Comparison of ENCODE assay signal across 19 cellular contexts in genomic region chr5:164097747-164098146, GRCh38.
DNase-seq lines count a peak whose midpoint lies in the region; ATAC-seq and TF ChIP-seq lines count a peak whose summit lies in the region.
"Had no signal": no experiment of that assay in that cellular context is flagged by ENCODE, and none has a peak within 500 bp of the region (broad histone marks: within the 10 kb centered on the region; RNA-seq: fewer than 3 reads in every experiment).

No MANE protein-coding gene starts in this region.

- H3K9me3 ChIP-seq in Panc1 (ENCODE audit: control insufficient read depth, insufficient read depth, low read depth, low read length) (no peaks in the 10 kb centered on the region), transverse colon (no peaks in the 10 kb centered on the region), adrenal gland (replicated peaks in 1 of 3) (no peaks in the 10 kb centered on the region)

- TF ChIP-seq POLR2A in transverse colon (IDR thresholded peaks at IDR 0.05) (no peak), adrenal gland (IDR thresholded peaks at IDR 0.05) (no peak)

- intact Hi-C loops in Panc1 (cut with micrococcal nuclease; ENCODE audit: unreplicated experiment) (no loop called here), transverse colon (cut with DNase I; ENCODE audit: low total_unique reads) (no loop called here), adrenal gland (cut with DNase I) (no loop called here)

- in situ Hi-C loops in Panc1 (cut with HindIII; ENCODE audit: low pct_unique_long_range_greater_than_20kb, low sequenced_read_pairs) = no loop called here
- in situ Hi-C loops in transverse colon (cut with MboI; ENCODE audit: low pct_ligation_motif_present in 1 of 4, low pct_unique_long_range_greater_than_20kb in 1 of 4, low sequenced_read_pairs in 3 of 4) = no loop called here

- DNase-seq in HPDE6-E6E7 (ENCODE audit: extremely low spot score) = peak; percentile 56
- peak; percentile 1 for DNase-seq in Panc1 (ENCODE audit: low read depth, low spot score)
- DNase-seq in cardiac fibroblast (ENCODE audit: low read depth in 2 of 2) = peak; percentile 23 to 86
- DNase-seq in myocyte (ENCODE audit: low read depth) = peak; percentile 18
- no peak for DNase-seq in transverse colon
- DNase-seq in midbrain (lab: John Stamatoyannopoulos, UW) = no peak
- DNase-seq in adrenal gland = no peak
- DNase-seq: activated CD8-positive, alpha-beta T cell treated with anti-CD3 and anti-CD28 coated beads for 36 hours; activated naive CD4-positive, alpha-beta T cell treated with anti-CD3 and anti-CD28 coated beads, Interleukin-2, amount 50 U/mL, for 16 hours; activated T-cell treated with anti-CD3 and anti-CD28 coated beads, Interleukin-2, amount 50 U/mL, for 4 hours; CD4-positive, alpha-beta T cell; DND-41; Kasumi-1; left ventricle myocardium superior; NCI-H1105 treated with DMSO at 0.1 percent for 48 hours; NCI-H748 treated with DMSO at 0.1 percent for 48 hours; retina; T1000 had no signal

- H3K4me3 ChIP-seq in Panc1 (ENCODE audit: low read depth in 2 of 2, low read length in 2 of 2) (no peak overlapping the region), cardiac fibroblast (replicated peaks in 1 of 2; ENCODE audit: low read depth in 2 of 2, low read length in 2 of 2) (no peak overlapping the region), transverse colon (no peak overlapping the region), adrenal gland (no peak overlapping the region)

- TF ChIP-seq CTCF in Panc1 (IDR thresholded peaks at IDR 0.05) = no peak
- no peak for TF ChIP-seq CTCF in cardiac fibroblast (IDR thresholded peaks at IDR 0.05; ENCODE audit: low read depth, low read length)
- no peak for TF ChIP-seq CTCF in transverse colon (IDR thresholded peaks at IDR 0.05)
- TF ChIP-seq CTCF in adrenal gland (IDR thresholded peaks at IDR 0.05) = no peak

- TF ChIP-seq EP300 in transverse colon (IDR thresholded peaks at IDR 0.05; ENCODE audit: low read depth) = no peak

- CTCF ChIA-PET in Panc1 (lab: Charles Lee) = no interaction called here

- H3K27me3 ChIP-seq in Panc1 (ENCODE audit: control insufficient read depth, insufficient read depth, low read length) = no peaks in the 10 kb centered on the region
- H3K27me3 ChIP-seq in transverse colon = no peaks in the 10 kb centered on the region
- no peaks in the 10 kb centered on the region for H3K27me3 ChIP-seq in adrenal gland

- H3K36me3 ChIP-seq in Panc1 (ENCODE audit: control insufficient read depth, insufficient read depth, low read length) = no peaks in the 10 kb centered on the region
- H3K36me3 ChIP-seq in transverse colon = no peaks in the 10 kb centered on the region
- no peaks in the 10 kb centered on the region for H3K36me3 ChIP-seq in adrenal gland (replicated peaks in 1 of 2)

- H3K27ac ChIP-seq in Panc1 (ENCODE audit: low read length) = no peak overlapping the region
- H3K27ac ChIP-seq in transverse colon = no peak overlapping the region
- no peak overlapping the region for H3K27ac ChIP-seq in adrenal gland

- no TSS peak for BruUV-seq in Panc1 (replicated peaks; lab: Mats Ljungman, UMichigan)

- POLR2A ChIA-PET in Panc1 (lab: Charles Lee) = no interaction called here

- ATAC-seq in Panc1 = no peak
- no peak for ATAC-seq in HG03045 (IDR thresholded peaks at IDR 0.05; ENCODE audit: unreplicated experiment)
- ATAC-seq: activated CD8-positive, alpha-beta T cell treated with anti-CD3 and anti-CD28 coated beads for 36 hours; activated T-cell treated with anti-CD3 and anti-CD28 coated beads, Interleukin-2, amount 50 U/mL, for 4 hours; left ventricle myocardium superior had no signal

- 67 to 76% methylated on average over 4 of the region's 4 CpGs for WGBS in transverse colon (ENCODE audit: low coverage in 1 of 2), 2 donors
- 41 to 63% (median 53%) methylated on average over 4 of the region's 4 CpGs for WGBS in adrenal gland, 4 donors

- H3K4me1 ChIP-seq in Panc1 (ENCODE audit: control insufficient read depth, insufficient read depth, low read length) = no peaks in the 10 kb centered on the region
- no peaks in the 10 kb centered on the region for H3K4me1 ChIP-seq in transverse colon
- H3K4me1 ChIP-seq in adrenal gland (replicated peaks in 1 of 2) = no peaks in the 10 kb centered on the region

Comparison
In these comparisons a context has a peak if more than half of its experiments do, and no peak if none do; other contexts are left out.
1. DNase-seq: peak in HPDE6-E6E7 (single experiment), Panc1 (single experiment), cardiac fibroblast (2 of 2) and myocyte (single experiment); none in transverse colon (single experiment), midbrain (single experiment) and adrenal gland (0 of 7).